21 cellular contexts compared by ENCODE assay signal in the genomic region with DNA sequence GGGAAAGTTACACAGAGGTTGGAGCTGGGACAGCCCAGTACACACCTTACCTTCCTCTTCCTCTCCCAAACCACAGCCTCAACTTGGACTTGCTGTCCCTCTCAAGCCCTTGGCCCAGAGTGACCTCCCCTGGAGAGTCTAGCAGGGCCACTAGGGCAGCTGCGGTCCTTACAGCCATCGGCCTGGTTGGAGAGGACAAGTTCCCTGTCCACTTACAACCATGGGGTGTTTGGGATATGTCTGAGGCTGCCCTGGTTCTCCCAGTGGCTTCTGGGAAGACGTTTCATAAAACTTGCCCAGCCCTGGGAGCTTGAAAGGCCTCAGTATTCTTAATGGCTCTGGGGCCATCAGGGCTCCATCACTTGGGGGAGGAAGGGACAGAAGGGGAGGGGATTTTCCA. TPM values are rescaled to one million over a fixed set of nuclear protein-coding genes. Genes with fewer than 3 reads are reported as not detected.
DNase-seq lines count a peak whose midpoint lies in the region; ATAC-seq and TF ChIP-seq lines count a peak whose summit lies in the region.
"Had no signal": no experiment of that assay in that cellular context is flagged by ENCODE, and none has a peak within 500 bp of the region (broad histone marks: within the 10 kb centered on the region; RNA-seq: fewer than 3 reads in every experiment).

No MANE protein-coding gene starts in this region.

- no peak for TF ChIP-seq CTCF in CD8-positive, alpha-beta T cell (IDR thresholded peaks at IDR 0.05)
- TF ChIP-seq CTCF in neural cell (IDR thresholded peaks at IDR 0.05; ENCODE audit: poor library complexity, severe bottlenecking) (no peak), GM20000 (IDR thresholded peaks at IDR 0.05; ENCODE audit: extremely low read depth, missing control alignments) (no peak)

- H3K36me3 ChIP-seq in CD8-positive, alpha-beta T cell (ENCODE audit: insufficient read depth, low read length): no peaks in the 10 kb centered on the region
- no peaks in the 10 kb centered on the region for H3K36me3 ChIP-seq in neural cell (ENCODE audit: insufficient read depth, low read length)
- H3K36me3 ChIP-seq: brain microvascular endothelial cell, colonic mucosa, HAP-1, uterus had no signal

- H3K9me2 ChIP-seq in neural cell (ENCODE audit: insufficient read depth, low read length): no peaks in the 10 kb centered on the region

- peak overlapping the region; percentile 36 to 81 for H3K4me3 Mint-ChIP-seq in activated T-cell treated with anti-CD3 and anti-CD28 coated beads, Interleukin-2, amount 50 U/mL, for 72 hours
- peak overlapping the region; percentile 86 for H3K4me3 Mint-ChIP-seq in CD8-positive, alpha-beta T cell

- H3K4me3 ChIP-seq in CD8-positive, alpha-beta T cell (ENCODE audit: low read depth, low read length): peak overlapping the region; percentile 54
- H3K4me3 ChIP-seq in neural cell (ENCODE audit: low read length): peak overlapping the region; percentile 79
- H3K4me3 ChIP-seq: colonic mucosa, HAP-1, uterus had no signal

- peaks cover 0 to 3% of the 10 kb centered on the region in 2 donors for H3K36me3 Mint-ChIP-seq in activated T-cell treated with anti-CD3 and anti-CD28 coated beads, Interleukin-2, amount 50 U/mL, for 72 hours (ENCODE audit: insufficient read depth in 2 of 2)
- peaks cover 4% of the 10 kb centered on the region for H3K36me3 Mint-ChIP-seq in CD8-positive, alpha-beta T cell

- TF ChIP-seq RAD21 in neural cell (conservative IDR thresholded peaks at IDR 0.05): no peak

- peaks cover 61% of the 10 kb centered on the region for H3K4me1 ChIP-seq in CD8-positive, alpha-beta T cell (ENCODE audit: insufficient read depth, low read length)

- no peak for ATAC-seq in activated T-cell treated with anti-CD3 and anti-CD28 coated beads, Interleukin-2, amount 50 U/mL, for 72 hours (replicated peaks in 1 of 2)
- ATAC-seq in CD8-positive, alpha-beta T cell: no peak
- ATAC-seq in HG03342 (IDR thresholded peaks at IDR 0.05; ENCODE audit: unreplicated experiment): no peak
- ATAC-seq: PC-3 had no signal

- no peak overlapping the region for H2AFZ ChIP-seq in neural cell (ENCODE audit: low read depth, low read length)

- peaks cover 8% of the 10 kb centered on the region for H3K27me3 Mint-ChIP-seq in activated T-cell treated with anti-CD3 and anti-CD28 coated beads, Interleukin-2, amount 50 U/mL, for 72 hours (ENCODE audit: low read depth)
- H3K27me3 Mint-ChIP-seq in CD8-positive, alpha-beta T cell (ENCODE audit: low read depth): no peaks in the 10 kb centered on the region

- H3K9ac ChIP-seq in neural cell (ENCODE audit: low read length): peak overlapping the region; percentile 72

- H3K4me1 Mint-ChIP-seq in activated T-cell treated with anti-CD3 and anti-CD28 coated beads, Interleukin-2, amount 50 U/mL, for 72 hours (ENCODE audit: low read depth): peaks cover 89% of the 10 kb centered on the region
- H3K4me1 Mint-ChIP-seq in CD8-positive, alpha-beta T cell (ENCODE audit: low read depth): peaks cover 65% of the 10 kb centered on the region

- no peaks in the 10 kb centered on the region for H3K9me3 Mint-ChIP-seq in activated T-cell treated with anti-CD3 and anti-CD28 coated beads, Interleukin-2, amount 50 U/mL, for 72 hours
- no peaks in the 10 kb centered on the region for H3K9me3 Mint-ChIP-seq in CD8-positive, alpha-beta T cell

- H3K4me2 ChIP-seq in neural cell (ENCODE audit: low read length): peak overlapping the region; percentile 73

- no peak for DNase-seq in activated T-cell treated with anti-CD3 and anti-CD28 coated beads, Interleukin-2, amount 50 U/mL, for 72 hours
- no peak for DNase-seq in activated T-cell treated with anti-CD3 and anti-CD28 coated beads for 4 hours
- no peak for DNase-seq in CD8-positive, alpha-beta T cell
- DNase-seq in GM20000 (ENCODE audit: low spot score): no peak
- no peak for DNase-seq in GDM1 (lab: John Stamatoyannopoulos, UW)
- DNase-seq: activated CD4-positive, alpha-beta T cell treated with anti-CD3 and anti-CD28 coated beads for 4 hours; brain microvascular endothelial cell; colonic mucosa; mesendoderm; NCI-H1105; NCI-H2029 treated with DMSO at 0.1 percent for 48 hours; NCI-H446; PC-3; SIG-M5; uterus had no signal

- intact Hi-C loops in CD8-positive, alpha-beta T cell (cut with DNase I, micrococcal nuclease): no loop called here

- no peaks in the 10 kb centered on the region for H4K20me1 ChIP-seq in neural cell (ENCODE audit: insufficient read depth)

- H3K27ac Mint-ChIP-seq in activated T-cell treated with anti-CD3 and anti-CD28 coated beads, Interleukin-2, amount 50 U/mL, for 72 hours: no peak overlapping the region
- peak overlapping the region; percentile 83 for H3K27ac Mint-ChIP-seq in CD8-positive, alpha-beta T cell
- H3K27ac Mint-ChIP-seq: progenitor cell of endocrine pancreas had no signal

- no peaks in the 10 kb centered on the region for H3F3A ChIP-seq in neural cell (ENCODE audit: insufficient read depth, low read length, poor library complexity, severe bottlenecking)

- H3K9me3 ChIP-seq in CD8-positive, alpha-beta T cell (ENCODE audit: low read length): no peaks in the 10 kb centered on the region
- no peaks in the 10 kb centered on the region for H3K9me3 ChIP-seq in neural cell (ENCODE audit: low read length)
- H3K9me3 ChIP-seq: colonic mucosa, HAP-1, uterus had no signal

- TF ChIP-seq EP300 in neural cell (conservative IDR thresholded peaks at IDR 0.05; ENCODE audit: poor library complexity, severe bottlenecking): no peak

- H3K27me3 ChIP-seq in CD8-positive, alpha-beta T cell (ENCODE audit: insufficient read depth, low read length): no peaks in the 10 kb centered on the region
- H3K27me3 ChIP-seq in neural cell (ENCODE audit: insufficient read depth, low read depth, low read length): peaks cover 20% of the 10 kb centered on the region

- H3K79me2 ChIP-seq in neural cell (replicated peaks; ENCODE audit: insufficient read depth, low read length): peaks cover 5% of the 10 kb centered on the region

- POLR2A ChIA-PET in CD8-positive, alpha-beta T cell (lab: Charles Lee): interaction anchor here (1.4 to 5.7 kb wide), 4 partner anchors 8 to 17 kb away, joined by 6 to 47 read pairs (median 7); partner anchors contain the start of gene DGKZ

- H3K27ac ChIP-seq in CD8-positive, alpha-beta T cell (ENCODE audit: low read depth, low read length): no peak overlapping the region
- peak overlapping the region; percentile 47 for H3K27ac ChIP-seq in cingulate gyrus (ENCODE audit: low read depth, low read length)
- no peak overlapping the region for H3K27ac ChIP-seq in neural cell (ENCODE audit: low read length)
- H3K27ac ChIP-seq: brain microvascular endothelial cell, colonic mucosa, uterus had no signal

- CTCF ChIA-PET in CD8-positive, alpha-beta T cell (lab: Charles Lee): interaction anchor here (3.9 to 10.2 kb wide), 2 partner anchors 18 to 22 kb away, joined by 16 to 153 read pairs; no protein-coding TSS in a partner anchor

TF ChIP-seq in neural cell, 6 proteins besides CTCF, POLR2A, EP300 and RAD21:
- no peak for TF ChIP-seq TAF1 (IDR thresholded peaks at IDR 0.05; ENCODE audit: low read depth)
- no peak for TF ChIP-seq EZH2 (IDR thresholded peaks at IDR 0.05; ENCODE audit: borderline replicate concordance, insufficient read depth, low read length, poor library complexity, severe bottlenecking)
- TF ChIP-seq SMC3 (conservative IDR thresholded peaks at IDR 0.05; ENCODE audit: poor library complexity): no peak
- TF ChIP-seq, protein P1, sequence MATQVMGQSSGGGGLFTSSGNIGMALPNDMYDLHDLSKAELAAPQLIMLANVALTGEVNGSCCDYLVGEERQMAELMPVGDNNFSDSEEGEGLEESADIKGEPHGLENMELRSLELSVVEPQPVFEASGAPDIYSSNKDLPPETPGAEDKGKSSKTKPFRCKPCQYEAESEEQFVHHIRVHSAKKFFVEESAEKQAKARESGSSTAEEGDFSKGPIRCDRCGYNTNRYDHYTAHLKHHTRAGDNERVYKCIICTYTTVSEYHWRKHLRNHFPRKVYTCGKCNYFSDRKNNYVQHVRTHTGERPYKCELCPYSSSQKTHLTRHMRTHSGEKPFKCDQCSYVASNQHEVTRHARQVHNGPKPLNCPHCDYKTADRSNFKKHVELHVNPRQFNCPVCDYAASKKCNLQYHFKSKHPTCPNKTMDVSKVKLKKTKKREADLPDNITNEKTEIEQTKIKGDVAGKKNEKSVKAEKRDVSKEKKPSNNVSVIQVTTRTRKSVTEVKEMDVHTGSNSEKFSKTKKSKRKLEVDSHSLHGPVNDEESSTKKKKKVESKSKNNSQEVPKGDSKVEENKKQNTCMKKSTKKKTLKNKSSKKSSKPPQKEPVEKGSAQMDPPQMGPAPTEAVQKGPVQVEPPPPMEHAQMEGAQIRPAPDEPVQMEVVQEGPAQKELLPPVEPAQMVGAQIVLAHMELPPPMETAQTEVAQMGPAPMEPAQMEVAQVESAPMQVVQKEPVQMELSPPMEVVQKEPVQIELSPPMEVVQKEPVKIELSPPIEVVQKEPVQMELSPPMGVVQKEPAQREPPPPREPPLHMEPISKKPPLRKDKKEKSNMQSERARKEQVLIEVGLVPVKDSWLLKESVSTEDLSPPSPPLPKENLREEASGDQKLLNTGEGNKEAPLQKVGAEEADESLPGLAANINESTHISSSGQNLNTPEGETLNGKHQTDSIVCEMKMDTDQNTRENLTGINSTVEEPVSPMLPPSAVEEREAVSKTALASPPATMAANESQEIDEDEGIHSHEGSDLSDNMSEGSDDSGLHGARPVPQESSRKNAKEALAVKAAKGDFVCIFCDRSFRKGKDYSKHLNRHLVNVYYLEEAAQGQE (IDR thresholded peaks at IDR 0.05; ENCODE audit: borderline replicate concordance): no peak
- no peak for TF ChIP-seq POLR2AphosphoS5 (IDR thresholded peaks at IDR 0.05)
- no peak for TF ChIP-seq MXI1 (conservative IDR thresholded peaks at IDR 0.05; ENCODE audit: poor library complexity, severe bottlenecking)

RNA-seq across cellular contexts. Expression of gene DGKZ, which starts 13.1 kb away (rescaled TPM):
- total RNA-seq in activated T-cell treated with anti-CD3 and anti-CD28 coated beads, Interleukin-2, amount 50 U/mL, for 72 hours: 10 to 100 TPM; 84.2 to 94.0 TPM
- total RNA-seq in CD8-positive, alpha-beta T cell: 100 to 1,000 TPM; 131 to 135 TPM
- polyA plus RNA-seq in neural cell: 55.7 and 91.0 TPM in 2 replicates
- 62.5 and 66.7 TPM in 2 replicates for polyA minus RNA-seq in neural cell

RNA-seq across cellular contexts. Expression of gene MDK, which starts 47.3 kb away (rescaled TPM):
- total RNA-seq in activated T-cell treated with anti-CD3 and anti-CD28 coated beads, Interleukin-2, amount 50 U/mL, for 72 hours: 10 to 100 TPM; 11.9 to 12.8 TPM
- total RNA-seq in CD8-positive, alpha-beta T cell: 1 to 10 TPM; 3.6 TPM
- polyA plus RNA-seq in neural cell: 90.3 and 120 TPM in 2 replicates
- 34.3 and 38.1 TPM in 2 replicates for polyA minus RNA-seq in neural cell
- polyA plus RNA-seq: CD14-positive monocyte had no signal

RNA-seq across cellular contexts. Expression of gene CREB3L1, which starts 56.7 kb away (rescaled TPM):
- total RNA-seq in activated T-cell treated with anti-CD3 and anti-CD28 coated beads, Interleukin-2, amount 50 U/mL, for 72 hours: not detected
- total RNA-seq in CD8-positive, alpha-beta T cell: not detected
- not detected in 2 replicates for polyA plus RNA-seq in neural cell
- polyA minus RNA-seq in neural cell: not detected in 2 replicates
- polyA plus RNA-seq: CD14-positive monocyte had no signal

RNA-seq across cellular contexts. Expression of gene CHRM4, which starts 57.4 kb away (rescaled TPM):
- total RNA-seq in activated T-cell treated with anti-CD3 and anti-CD28 coated beads, Interleukin-2, amount 50 U/mL, for 72 hours: under 1 TPM; 0.26 to 0.63 TPM
- total RNA-seq in CD8-positive, alpha-beta T cell: 1 to 10 TPM; 2.9 to 4.1 TPM
- 8.2 and 11.6 TPM in 2 replicates for polyA plus RNA-seq in neural cell
- polyA minus RNA-seq in neural cell: 18.4 and 24.1 TPM in 2 replicates
- total RNA-seq: PC-3 had no signal
